ENCODE assay signal across 8 cellular contexts in genomic region chr17:21213491-21214014, GRCh38. TPM values are rescaled to one million over a fixed set of nuclear protein-coding genes. Genes with fewer than 3 reads are reported as not detected.
A peak's percentile ranks its signal among the peaks of the same experiment; 100 is the strongest.
DNase-seq lines count a peak whose midpoint lies in the region; ATAC-seq and TF ChIP-seq lines count a peak whose summit lies in the region.

No MANE protein-coding gene starts in this region.

- peak overlapping the region; percentile 95 for H3K27ac Mint-ChIP-seq in osteocyte (ENCODE audit: unreplicated experiment)

- peak overlapping the region; percentile 87 for H3K4me3 Mint-ChIP-seq in osteocyte (ENCODE audit: unreplicated experiment)

- no peak for TF ChIP-seq CTCF in osteocyte (IDR thresholded peaks at IDR 0.05)

- no peaks in the 10 kb centered on the region for H3K9me3 Mint-ChIP-seq in osteocyte (ENCODE audit: unreplicated experiment)

- peaks cover 29% of the 10 kb centered on the region for H3K4me1 Mint-ChIP-seq in osteocyte (ENCODE audit: unreplicated experiment)

- DNase-seq in Daoy (ENCODE audit: low read depth) (peak; percentile 49), foreskin melanocyte (peak; percentile 32), osteocyte (ENCODE audit: extremely low spot score, unreplicated experiment) (no peak), SK-N-DZ (ENCODE audit: low spot score) (no peak), Kasumi-1 (lab: John Stamatoyannopoulos, UW) (no peak)
- peak; percentile 14 to 21 for DNase-seq in activated CD4-positive, alpha-beta T cell treated with anti-CD3 and anti-CD28 coated beads, Interleukin-2, amount 50 U/mL, for 4 hours

- ATAC-seq in GM21381 (IDR thresholded peaks at IDR 0.05; ENCODE audit: unreplicated experiment) (peak; percentile 13), HG03571 (IDR thresholded peaks at IDR 0.05; ENCODE audit: unreplicated experiment) (peak; percentile 9)

- H3K36me3 Mint-ChIP-seq in osteocyte (ENCODE audit: unreplicated experiment) = peaks cover 6% of the 10 kb centered on the region

- no peaks in the 10 kb centered on the region for H3K27me3 Mint-ChIP-seq in osteocyte (ENCODE audit: unreplicated experiment)

RNA-seq across cellular contexts. Expression of gene TMEM11, which starts 0.4 kb away (rescaled TPM):
- 18.6 and 21.0 TPM in 2 replicates for total RNA-seq in Daoy (2014; rRNA removed; shearing (Covaris generic))
- 20.4 and 21.5 TPM in 2 replicates for total RNA-seq in osteocyte
- polyA plus RNA-seq in SK-N-DZ (2014; cell fraction: cytosol; rRNA removed) = 23.7 and 26.7 TPM in 2 replicates
- 11.8 and 12.8 TPM in 2 replicates for polyA plus RNA-seq in SK-N-DZ (2014; cell fraction: nucleus; rRNA removed)

RNA-seq across cellular contexts. Expression of gene NATD1, which starts 39.7 kb away (rescaled TPM):
- total RNA-seq in Daoy (2014; rRNA removed; shearing (Covaris generic)) = 0.83 and 0.86 TPM in 2 replicates
- total RNA-seq in osteocyte = 18.5 and 18.8 TPM in 2 replicates
- polyA plus RNA-seq in SK-N-DZ (2014; cell fraction: cytosol; rRNA removed) = 4.1 and 4.2 TPM in 2 replicates
- polyA plus RNA-seq in SK-N-DZ (2014; cell fraction: nucleus; rRNA removed) = 2.5 and 5.0 TPM in 2 replicates

Comparison
In these comparisons a context has a peak if more than half of its experiments do, and no peak if none do; other contexts are left out.
1. DNase-seq: peak in Daoy (single experiment), activated CD4-positive, alpha-beta T cell treated with anti-CD3 and anti-CD28 coated beads, Interleukin-2, amount 50 U/mL, for 4 hours (2 of 2) and foreskin melanocyte (single experiment); none in osteocyte (single experiment), SK-N-DZ (single experiment) and Kasumi-1 (0 of 2).
2. RNA of gene NATD1, which starts 39.7 kb away (total RNA-seq): 18.5 to 18.8 TPM in osteocyte; 0.83 to 0.86 TPM in Daoy; every median in the first group is over 10 times any median in the second.